Comparison of ENCODE assay signal across 16 cellular contexts in the genomic region with DNA sequence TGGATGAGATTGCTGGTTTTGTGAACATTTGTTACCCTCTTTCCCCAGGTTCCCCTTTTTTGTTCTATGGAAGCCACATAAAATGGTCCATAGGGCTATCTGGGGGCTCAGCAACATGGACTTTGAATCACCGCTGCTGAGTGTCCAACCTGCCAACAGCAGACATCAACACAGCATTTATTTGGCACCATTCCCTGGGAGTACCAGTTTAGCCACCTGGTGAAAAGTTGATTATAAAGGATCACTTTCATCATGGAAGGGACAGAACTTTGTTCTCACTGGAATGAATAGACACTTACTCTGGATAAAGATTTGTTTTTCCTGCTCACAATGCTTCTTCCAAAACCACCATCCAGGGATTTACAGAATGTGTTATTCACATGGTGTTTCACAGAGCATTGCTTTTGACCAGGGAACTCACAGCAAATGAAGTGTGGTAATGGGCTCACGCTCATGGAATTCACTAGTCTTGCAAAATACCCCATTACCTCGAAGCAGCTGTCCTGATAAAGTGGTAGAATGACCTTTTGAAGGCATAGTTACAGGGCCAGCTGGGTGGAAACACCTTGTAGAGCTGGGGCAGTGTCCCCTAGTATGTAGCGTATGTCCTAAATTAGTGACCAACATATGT. TPM values are rescaled to one million over a fixed set of nuclear protein-coding genes. Genes with fewer than 3 reads are reported as not detected.
DNase-seq lines count a peak whose midpoint lies in the region; ATAC-seq, FAIRE-seq and TF ChIP-seq lines count a peak whose summit lies in the region.
"Had no signal": no experiment of that assay in that cellular context is flagged by ENCODE, and none has a peak within 500 bp of the region (broad histone marks: within the 10 kb centered on the region; RNA-seq: fewer than 3 reads in every experiment).

No MANE protein-coding gene starts in this region.

- no peak overlapping the region for H3K4ac ChIP-seq in mesenchymal stem cell (ENCODE audit: low read depth in 1 of 2, low read length in 2 of 2)

- no peak overlapping the region for H2BK5ac ChIP-seq in mesenchymal stem cell (ENCODE audit: low read depth, low read length, poor library complexity, severe bottlenecking)

- peaks cover 54% of the 10 kb centered on the region for H3K4me1 Mint-ChIP-seq in HFFc6 (ENCODE audit: low read depth)

- H3K23ac ChIP-seq in mesenchymal stem cell (ENCODE audit: low read length in 2 of 2), result no peak overlapping the region

- 91% methylated on average over 4 of the region's 4 CpGs for WGBS in mesenchymal stem cell

- peak; percentile 93 for DNase-seq in AG10803 (ENCODE audit: low read depth)
- peak; percentile 55 for DNase-seq in HFFc6
- DNase-seq in bronchial epithelial cell (ENCODE audit: low read depth), result no peak
- DNase-seq in mesenchymal stem cell, result peak; percentile 74
- DNase-seq in NCI-H187 treated with DMSO at 0.1 percent for 48 hours (lab: John Stamatoyannopoulos, UW), result no peak
- DNase-seq in ecto neural progenitor cell (ENCODE audit: low spot score), result no peak
- DNase-seq: activated CD4-positive, CD25-positive, alpha-beta regulatory T cell; DMS79; esophagus squamous epithelium; Kasumi-1; SW 1271 had no signal

- ATAC-seq in GM18861 (IDR thresholded peaks at IDR 0.05; ENCODE audit: unreplicated experiment), result no peak
- no peak for ATAC-seq in HG03457 (IDR thresholded peaks at IDR 0.05; ENCODE audit: unreplicated experiment)

- peak overlapping the region; percentile 44 for H3K9ac ChIP-seq in mesenchymal stem cell (ENCODE audit: low read length)

- no peak overlapping the region for H4K8ac ChIP-seq in mesenchymal stem cell (ENCODE audit: low read length)

- no peak overlapping the region for H2BK15ac ChIP-seq in mesenchymal stem cell (ENCODE audit: low read depth, poor library complexity, severe bottlenecking)

- no peak overlapping the region for H3K14ac ChIP-seq in mesenchymal stem cell (ENCODE audit: low read length in 2 of 2)

- peaks cover 5% of the 10 kb centered on the region for H3K27me3 Mint-ChIP-seq in HFFc6 (ENCODE audit: insufficient read depth)

- H3K27ac ChIP-seq in mesenchymal stem cell (ENCODE audit: low read length, poor library complexity, severe bottlenecking), result peak overlapping the region; percentile 86

- H3K36me3 ChIP-seq in bronchial epithelial cell (ENCODE audit: control insufficient read depth, insufficient read depth, low read length), result no peaks in the 10 kb centered on the region
- H3K36me3 ChIP-seq in mesenchymal stem cell (ENCODE audit: control insufficient read depth in 1 of 2, insufficient read depth in 2 of 2, low read depth in 1 of 2, low read length in 2 of 2), result no peaks in the 10 kb centered on the region
- H3K36me3 ChIP-seq: esophagus squamous epithelium had no signal

- H3K4me3 ChIP-seq in AG10803 (ENCODE audit: low read length) (no peak overlapping the region), bronchial epithelial cell (ENCODE audit: low read depth, low read length) (no peak overlapping the region), mesenchymal stem cell (ENCODE audit: insufficient read depth in 1 of 2, low read depth in 1 of 2, low read length in 2 of 2) (no peak overlapping the region)
- H3K4me3 ChIP-seq: esophagus squamous epithelium had no signal

- peak; percentile 18 for FAIRE-seq in bronchial epithelial cell (lab: Jason Lieb, UNC)
- FAIRE-seq: colon had no signal

- no peak overlapping the region for H2BK12ac ChIP-seq in mesenchymal stem cell (ENCODE audit: low read length in 2 of 2)

- H3K27ac Mint-ChIP-seq in HFFc6, result peak overlapping the region; percentile 59; the same call in 1 of the 2 replicates
- H3K27ac Mint-ChIP-seq: activated naive CD8-positive, alpha-beta T cell; B cell had no signal

- H4K91ac ChIP-seq in mesenchymal stem cell (ENCODE audit: low read length), result no peak overlapping the region

- no peaks in the 10 kb centered on the region for H3K79me1 ChIP-seq in mesenchymal stem cell (replicated peaks; ENCODE audit: low read length, poor library complexity, severe bottlenecking)

- no peak overlapping the region for H2AFZ ChIP-seq in mesenchymal stem cell (ENCODE audit: low read depth, low read length)

- H3K27me3 ChIP-seq in bronchial epithelial cell (ENCODE audit: control insufficient read depth, insufficient read depth, low read length) (no peaks in the 10 kb centered on the region), mesenchymal stem cell (ENCODE audit: control insufficient read depth in 1 of 2, insufficient read depth in 1 of 2, low read length in 2 of 2) (no peaks in the 10 kb centered on the region)
- H3K27me3 ChIP-seq: esophagus squamous epithelium had no signal

- no peaks in the 10 kb centered on the region; the same call in 1 of the 2 replicates for H3K36me3 Mint-ChIP-seq in HFFc6 (ENCODE audit: low read depth)
- H3K36me3 Mint-ChIP-seq: activated naive CD8-positive, alpha-beta T cell had no signal

- no peak overlapping the region; the same call in 1 of the 2 replicates for H3K4me3 Mint-ChIP-seq in HFFc6
- H3K4me3 Mint-ChIP-seq: activated naive CD8-positive, alpha-beta T cell; B cell had no signal

- no peaks in the 10 kb centered on the region; the same call in 1 of the 2 replicates for H3K9me3 Mint-ChIP-seq in HFFc6

- TF ChIP-seq CTCF in AG10803 (conservative IDR thresholded peaks at IDR 0.05; ENCODE audit: low read length) (no peak), HFFc6 (IDR thresholded peaks at IDR 0.05) (no peak), bronchial epithelial cell (IDR thresholded peaks at IDR 0.05; ENCODE audit: insufficient read depth, low read length, severe bottlenecking) (no peak)

- peaks cover 14% of the 10 kb centered on the region for H3K4me1 ChIP-seq in mesenchymal stem cell (ENCODE audit: control insufficient read depth, insufficient read depth, low read depth, low read length)

- H2BK120ac ChIP-seq in mesenchymal stem cell (ENCODE audit: low read depth, low read length), result no peak overlapping the region

- H3K9me3 ChIP-seq in mesenchymal stem cell (ENCODE audit: control insufficient read depth, low read length), result no peaks in the 10 kb centered on the region
- H3K9me3 ChIP-seq: esophagus squamous epithelium had no signal

- no peak overlapping the region for H3K4me2 ChIP-seq in mesenchymal stem cell (ENCODE audit: low read length, poor library complexity, severe bottlenecking)

- H2AK5ac ChIP-seq in mesenchymal stem cell (ENCODE audit: low read length, severe bottlenecking), result peak overlapping the region; percentile 61

- peak overlapping the region in 1 of 2 experiments; percentile 14 for H3K18ac ChIP-seq in mesenchymal stem cell (ENCODE audit: low read depth in 1 of 2, low read length in 2 of 2)

RNA-seq across cellular contexts. Expression of a gene that starts 43.9 kb away (rescaled TPM):
- total RNA-seq in HFFc6 (2021; fragmentation: NEBNext Ultra II Directional; extraction: Animal tissue kit (Norgen Biotek cat#: 25700)), result 100 to 1,000 TPM; 219 to 346 (median 321) TPM
- total RNA-seq in bronchial epithelial cell, result 169 and 210 TPM in 2 replicates
- 90.3 TPM for polyA plus RNA-seq in mesenchymal stem cell (2013, experiment 1 of 2)
- 87.3 TPM for polyA plus RNA-seq in mesenchymal stem cell (2013, experiment 2 of 2)

RNA-seq across cellular contexts. Expression of a gene that starts 54.7 kb away (rescaled TPM):
- total RNA-seq in HFFc6 (2021; fragmentation: NEBNext Ultra II Directional; extraction: Animal tissue kit (Norgen Biotek cat#: 25700)), result 10 to 100 TPM; 25.2 to 36.0 (median 30.7) TPM
- 24.0 and 25.3 TPM in 2 replicates for total RNA-seq in bronchial epithelial cell
- 21.0 TPM for polyA plus RNA-seq in mesenchymal stem cell (2013, experiment 1 of 2)
- 20.2 TPM for polyA plus RNA-seq in mesenchymal stem cell (2013, experiment 2 of 2)

Comparison
In these comparisons a context has a peak if more than half of its experiments do, and no peak if none do; other contexts are left out.
1. DNase-seq: peak in AG10803 (single experiment), HFFc6 (single experiment) and mesenchymal stem cell (single experiment); none in bronchial epithelial cell (single experiment), NCI-H187 treated with DMSO at 0.1 percent for 48 hours (single experiment) and ecto neural progenitor cell (single experiment).